ENCODE assay signal across 16 cellular contexts in genomic region chr14:78782551-78782950, GRCh38.
DNase-seq lines count a peak whose midpoint lies in the region; FAIRE-seq and TF ChIP-seq lines count a peak whose summit lies in the region.
"Had no signal": no experiment of that assay in that cellular context is flagged by ENCODE, and none has a peak within 500 bp of the region (broad histone marks: within the 10 kb centered on the region; RNA-seq: fewer than 3 reads in every experiment).

No MANE protein-coding gene starts in this region.

- no peak overlapping the region for H3K4me2 ChIP-seq in SK-N-SH
- H3K4me2 ChIP-seq: BLaER1 had no signal

- H3K4me3 ChIP-seq in breast epithelium (no peak overlapping the region), bronchial epithelial cell (ENCODE audit: low read depth, low read length) (no peak overlapping the region), SK-N-SH (ENCODE audit: low read depth in 2 of 2, low read length in 1 of 2) (no peak overlapping the region)
- H3K4me3 ChIP-seq: BLaER1, HAP-1 had no signal

- H3K27me3 ChIP-seq in breast epithelium (no peaks in the 10 kb centered on the region), bronchial epithelial cell (ENCODE audit: control insufficient read depth, insufficient read depth, low read length) (no peaks in the 10 kb centered on the region), SK-N-SH (ENCODE audit: insufficient read depth) (no peaks in the 10 kb centered on the region)
- H3K27me3 ChIP-seq: BLaER1 had no signal

- no peaks in the 10 kb centered on the region for H4K20me1 ChIP-seq in SK-N-SH (ENCODE audit: insufficient read depth)
- H4K20me1 ChIP-seq: BLaER1 had no signal

- peaks cover 41% of the 10 kb centered on the region for H3K4me1 Mint-ChIP-seq in MCF 10A (ENCODE audit: insufficient read depth, unreplicated experiment)

- H3K9ac ChIP-seq in SK-N-SH, result no peak overlapping the region
- H3K9ac ChIP-seq: BLaER1 had no signal

- TF ChIP-seq CTCF in MCF 10A (IDR thresholded peaks at IDR 0.05; ENCODE audit: unreplicated experiment) (no peak), breast epithelium (IDR thresholded peaks at IDR 0.05) (no peak), bronchial epithelial cell (IDR thresholded peaks at IDR 0.05; ENCODE audit: insufficient read depth, low read length, severe bottlenecking) (no peak), SK-N-SH (IDR thresholded peaks at IDR 0.05) (no peak)

- no peaks in the 10 kb centered on the region for H3K36me3 Mint-ChIP-seq in MCF 10A (ENCODE audit: insufficient read depth, unreplicated experiment)

- no peaks in the 10 kb centered on the region for H3F3A ChIP-seq in SK-N-SH (replicated peaks; ENCODE audit: insufficient read depth)

- DNase-seq in MCF 10A (ENCODE audit: unreplicated experiment) (peak; percentile 12), breast epithelium (ENCODE audit: low spot score in 2 of 2) (no peak), bronchial epithelial cell (ENCODE audit: low read depth) (peak; percentile 53), myocyte (ENCODE audit: low read depth) (peak; percentile 7), SK-N-SH (no peak), NCI-H2081 (lab: John Stamatoyannopoulos, UW) (no peak), DMS114 treated with DMSO at 0.1 percent for 48 hours (lab: John Stamatoyannopoulos, UW; ENCODE audit: unreplicated experiment) (no peak)
- DNase-seq: 8988T, AML-193, DMS 273 treated with DMSO at 0.1 percent for 48 hours, DND-41, GF-D8, HFFc6 had no signal

- intact Hi-C loops in MCF 10A (cut with micrococcal nuclease), result no loop called here
- intact Hi-C loops in breast epithelium (cut with DNase I; ENCODE audit: low total_unique reads), result no loop called here

- no peak for TF ChIP-seq RAD21 in SK-N-SH (IDR thresholded peaks at IDR 0.05; ENCODE audit: low read length)

- H3K4me3 Mint-ChIP-seq in MCF 10A (ENCODE audit: unreplicated experiment), result no peak overlapping the region
- H3K4me3 Mint-ChIP-seq: HFFc6 had no signal

- H3K36me3 ChIP-seq in breast epithelium (no peaks in the 10 kb centered on the region), bronchial epithelial cell (ENCODE audit: control insufficient read depth, insufficient read depth, low read length) (no peaks in the 10 kb centered on the region), SK-N-SH (replicated peaks in 1 of 2; ENCODE audit: control insufficient read depth in 1 of 2, insufficient read depth in 2 of 2, low read length in 1 of 2) (no peaks in the 10 kb centered on the region)
- H3K36me3 ChIP-seq: BLaER1, HAP-1 had no signal

- no peak overlapping the region for H3K27ac ChIP-seq in breast epithelium
- no peak overlapping the region for H3K27ac ChIP-seq in SK-N-SH (ENCODE audit: low read depth in 2 of 2, low read length in 1 of 2)
- H3K27ac ChIP-seq: BLaER1 had no signal

- no peak for TF ChIP-seq POLR2A in breast epithelium (IDR thresholded peaks at IDR 0.05)

- H3K4me1 ChIP-seq in breast epithelium (no peaks in the 10 kb centered on the region), SK-N-SH (ENCODE audit: control insufficient read depth in 1 of 2, insufficient read depth in 2 of 2, low read depth in 1 of 2, low read length in 1 of 2) (no peaks in the 10 kb centered on the region)
- H3K4me1 ChIP-seq: BLaER1, HAP-1 had no signal

- no peak for TF ChIP-seq EP300 in SK-N-SH (IDR thresholded peaks at IDR 0.05; ENCODE audit: borderline replicate concordance in 1 of 2, low read depth in 1 of 2, low read length in 1 of 2)

- no TSS peak for BruUV-seq in MCF 10A (replicated peaks; lab: Mats Ljungman, UMichigan)

- no peaks in the 10 kb centered on the region for H3K9me2 ChIP-seq in SK-N-SH

- H2AFZ ChIP-seq in SK-N-SH (ENCODE audit: low read depth), result no peak overlapping the region

- FAIRE-seq in bronchial epithelial cell (lab: Jason Lieb, UNC), result no peak
- FAIRE-seq: H1 had no signal

- 0% methylated on average over 1 of the region's 1 CpG for WGBS in SK-N-SH (ENCODE audit: low lambda C conversion rate)

- CTCF ChIA-PET in MCF 10A (lab: Yijun Ruan, JAX) (interaction anchor here (0.5 to 1.0 kb wide), 2 partner anchors 178 to 921 kb away, joined by 3 read pairs; no protein-coding TSS in a partner anchor), SK-N-SH (lab: Yijun Ruan, JAX) (interaction anchor here (1.0 to 1.4 kb wide), 2 partner anchors 9 to 66 kb away, joined by 3 to 4 read pairs; no protein-coding TSS in a partner anchor)

- peaks cover 9% of the 10 kb centered on the region for H3K9me3 Mint-ChIP-seq in MCF 10A (ENCODE audit: unreplicated experiment)

- no peak overlapping the region for H3K27ac Mint-ChIP-seq in MCF 10A (ENCODE audit: low read depth, unreplicated experiment)
- H3K27ac Mint-ChIP-seq: HFFc6 had no signal

- POLR2A ChIA-PET in MCF 10A (lab: Yijun Ruan, JAX), result no interaction called here
- POLR2A ChIA-PET in SK-N-SH (lab: Yijun Ruan, JAX), result no interaction called here

- H3K9me3 ChIP-seq in breast epithelium, result peaks cover 0 to 6% of the 10 kb centered on the region in 2 donors
- no peaks in the 10 kb centered on the region for H3K9me3 ChIP-seq in SK-N-SH
- H3K9me3 ChIP-seq: BLaER1, HAP-1 had no signal

- no peaks in the 10 kb centered on the region for H3K79me2 ChIP-seq in SK-N-SH (ENCODE audit: insufficient read depth)

- H3K27me3 Mint-ChIP-seq in MCF 10A (ENCODE audit: insufficient read depth, unreplicated experiment), result no peaks in the 10 kb centered on the region

TF ChIP-seq in SK-N-SH, 30 proteins besides CTCF, POLR2A, EP300 and RAD21:
- TF ChIP-seq SIN3A (IDR thresholded peaks at IDR 0.05; ENCODE audit: borderline replicate concordance, low read depth, low read length), result no peak
- TF ChIP-seq MXI1 (IDR thresholded peaks at IDR 0.05; ENCODE audit: low read depth, low read length), result no peak
- TF ChIP-seq MEF2A (IDR thresholded peaks at IDR 0.05; ENCODE audit: borderline replicate concordance, low read depth), result no peak
- no peak for TF ChIP-seq GATA2 (CRISPR knock-in tag; IDR thresholded peaks at IDR 0.05)
- no peak for TF ChIP-seq ZBTB33 (IDR thresholded peaks at IDR 0.05; ENCODE audit: borderline replicate concordance, low read depth)
- TF ChIP-seq PBX3 (IDR thresholded peaks at IDR 0.05), result no peak
- no peak for TF ChIP-seq RCOR1 (IDR thresholded peaks at IDR 0.05; ENCODE audit: low read length)
- TF ChIP-seq USF1 (IDR thresholded peaks at IDR 0.05; ENCODE audit: borderline replicate concordance, low read depth), result no peak
- no peak for TF ChIP-seq TCF12 (IDR thresholded peaks at IDR 0.05)
- no peak for TF ChIP-seq NRF1 (IDR thresholded peaks at IDR 0.05; ENCODE audit: low read depth, low read length)

Comparison
In these comparisons a context has a peak if more than half of its experiments do, and no peak if none do; other contexts are left out.
1. DNase-seq: peak in MCF 10A (single experiment), bronchial epithelial cell (single experiment) and myocyte (single experiment); none in breast epithelium (0 of 2), SK-N-SH (single experiment), NCI-H2081 (0 of 2) and DMS114 treated with DMSO at 0.1 percent for 48 hours (single experiment).